Comparison of ENCODE assay signal across 20 cellular contexts in the genomic region with DNA sequence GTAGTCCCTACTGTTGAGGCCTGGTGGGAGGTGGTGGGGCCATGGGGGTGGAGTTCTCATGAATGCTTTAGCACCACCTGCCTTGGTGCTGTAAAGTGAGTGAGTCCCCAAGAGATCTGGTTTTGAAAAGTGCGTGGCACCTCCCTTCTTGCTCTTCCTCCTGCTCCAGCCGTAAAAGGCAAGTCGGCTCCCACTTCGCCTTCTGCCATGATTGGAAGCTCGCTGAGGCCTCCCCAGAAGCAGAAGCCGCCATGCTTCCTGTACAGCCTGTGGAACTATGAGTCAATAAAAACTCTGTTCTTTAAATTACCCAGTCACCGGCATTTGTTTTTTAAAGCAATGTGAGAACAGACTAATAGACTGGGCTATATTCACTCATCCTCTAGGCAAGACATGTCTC.
DNase-seq lines count a peak whose midpoint lies in the region; ATAC-seq and TF ChIP-seq lines count a peak whose summit lies in the region.
"Had no signal": no experiment of that assay in that cellular context is flagged by ENCODE, and none has a peak within 500 bp of the region (broad histone marks: within the 10 kb centered on the region; RNA-seq: fewer than 3 reads in every experiment).

No MANE protein-coding gene starts in this region.

- no peak overlapping the region for H3K4me2 ChIP-seq in MM.1S (ENCODE audit: low read depth, low read length)

- H3K9me3 ChIP-seq in CD8-positive, alpha-beta T cell (ENCODE audit: low read length): no peaks in the 10 kb centered on the region
- H3K9me3 ChIP-seq in MM.1S (replicated peaks; ENCODE audit: insufficient read depth, low read length): no peaks in the 10 kb centered on the region
- H3K9me3 ChIP-seq: gastrocnemius medialis, stomach had no signal

- CTCF ChIA-PET in activated CD4-positive, alpha-beta T cell treated with anti-CD3 and anti-CD28 coated beads, Interleukin-2, amount 10 ng/mL, durations not matched to agents 7 days and 5 days (lab: Charles Lee): no interaction called here
- CTCF ChIA-PET in CD8-positive, alpha-beta T cell (lab: Charles Lee): interaction anchor here (2.1 kb wide), 1 partner anchor 207 kb away, joined by 6 read pairs; no protein-coding TSS in a partner anchor

- H3K4me1 Mint-ChIP-seq in activated CD4-positive, alpha-beta T cell treated with anti-CD3 and anti-CD28 coated beads, Interleukin-2, amount 10 ng/mL, durations not matched to agents 7 days and 5 days: peaks cover 25% of the 10 kb centered on the region
- H3K4me1 Mint-ChIP-seq in CD8-positive, alpha-beta T cell (ENCODE audit: low read depth): peaks cover 46% of the 10 kb centered on the region

- H3K27ac ChIP-seq in CD8-positive, alpha-beta T cell (ENCODE audit: low read depth, low read length): peak overlapping the region; percentile 39
- H3K27ac ChIP-seq in MM.1S (ENCODE audit: low read length): no peak overlapping the region
- H3K27ac ChIP-seq: dorsolateral prefrontal cortex, gastrocnemius medialis, stomach had no signal

- no peaks in the 10 kb centered on the region for H3F3A ChIP-seq in MM.1S (ENCODE audit: insufficient read depth, low read length)

- no peaks in the 10 kb centered on the region for H3K9me3 Mint-ChIP-seq in activated CD4-positive, alpha-beta T cell treated with anti-CD3 and anti-CD28 coated beads, Interleukin-2, amount 10 ng/mL, durations not matched to agents 7 days and 5 days
- H3K9me3 Mint-ChIP-seq in CD8-positive, alpha-beta T cell: no peaks in the 10 kb centered on the region
- H3K9me3 Mint-ChIP-seq in activated naive CD4-positive, alpha-beta T cell treated with anti-CD3 and anti-CD28 coated beads, Interleukin-2, amount 50 U/mL, for 72 hours: no peaks in the 10 kb centered on the region
- H3K9me3 Mint-ChIP-seq: WTC11 had no signal

- H3K4me3 Mint-ChIP-seq in activated CD4-positive, alpha-beta T cell treated with anti-CD3 and anti-CD28 coated beads, Interleukin-2, amount 10 ng/mL, durations not matched to agents 7 days and 5 days: no peak overlapping the region
- H3K4me3 Mint-ChIP-seq in CD8-positive, alpha-beta T cell: peak overlapping the region; percentile 79
- H3K4me3 Mint-ChIP-seq: WTC11 had no signal

- intact Hi-C loops in CD8-positive, alpha-beta T cell (cut with DNase I, micrococcal nuclease): no loop called here
- intact Hi-C loops in posterior vena cava (cut with DNase I): no loop called here

- H3K4me1 ChIP-seq in CD8-positive, alpha-beta T cell (ENCODE audit: insufficient read depth, low read length): peaks cover 26% of the 10 kb centered on the region
- no peaks in the 10 kb centered on the region for H3K4me1 ChIP-seq in MM.1S (ENCODE audit: low read length)
- H3K4me1 ChIP-seq: gastrocnemius medialis, stomach had no signal

- TF ChIP-seq CTCF in CD8-positive, alpha-beta T cell (IDR thresholded peaks at IDR 0.05): no peak
- TF ChIP-seq CTCF in MM.1S (IDR thresholded peaks at IDR 0.05; ENCODE audit: low read length): no peak

- peak overlapping the region; percentile 40 for H3K4me3 ChIP-seq in CD8-positive, alpha-beta T cell (ENCODE audit: low read depth, low read length)
- no peak overlapping the region for H3K4me3 ChIP-seq in MM.1S (ENCODE audit: low read length)
- H3K4me3 ChIP-seq: dorsolateral prefrontal cortex, gastrocnemius medialis, GM12878, stomach had no signal

- peak overlapping the region; percentile 93 for H3K27ac Mint-ChIP-seq in activated CD4-positive, alpha-beta T cell treated with anti-CD3 and anti-CD28 coated beads, Interleukin-2, amount 10 ng/mL, durations not matched to agents 7 days and 5 days
- H3K27ac Mint-ChIP-seq in CD8-positive, alpha-beta T cell: peak overlapping the region; percentile 97
- peak overlapping the region; percentile 5 to 82 for H3K27ac Mint-ChIP-seq in activated naive CD4-positive, alpha-beta T cell treated with anti-CD3 and anti-CD28 coated beads, Interleukin-2, amount 50 U/mL, for 72 hours
- H3K27ac Mint-ChIP-seq: WTC11 had no signal

- H2AFZ ChIP-seq in MM.1S (ENCODE audit: low read length): no peak overlapping the region

- no peak for DNase-seq in activated CD4-positive, alpha-beta T cell treated with anti-CD3 and anti-CD28 coated beads, Interleukin-2, amount 10 ng/mL, durations not matched to agents 7 days and 5 days
- no peak for DNase-seq in activated CD4-positive, alpha-beta T cell treated with anti-CD3 and anti-CD28 coated beads for 4 hours
- DNase-seq in CD8-positive, alpha-beta T cell: peak in 1 of 7 experiments; percentile 46
- no peak for DNase-seq in activated naive CD4-positive, alpha-beta T cell treated with anti-CD3 and anti-CD28 coated beads, Interleukin-2, amount 50 U/mL, for 72 hours (ENCODE audit: low spot score in 2 of 2)
- DNase-seq in posterior vena cava (ENCODE audit: low spot score) (peak; percentile 7), MM.1S (no peak), SK-N-DZ (ENCODE audit: low spot score) (no peak), A172 (ENCODE audit: low spot score) (no peak)
- DNase-seq: amniotic stem cell, caudate nucleus, DMS53, dorsolateral prefrontal cortex, gastrocnemius medialis, kidney, mammary epithelial cell, NCI-H524 treated with DMSO at 0.1 percent for 48 hours, Right ventricle myocardium superior, stomach had no signal

- H3K79me2 ChIP-seq in MM.1S (ENCODE audit: low read length): no peaks in the 10 kb centered on the region

- no peaks in the 10 kb centered on the region for H3K36me3 ChIP-seq in CD8-positive, alpha-beta T cell (ENCODE audit: insufficient read depth, low read length)
- no peaks in the 10 kb centered on the region for H3K36me3 ChIP-seq in MM.1S (replicated peaks; ENCODE audit: insufficient read depth, low read length)
- H3K36me3 ChIP-seq: gastrocnemius medialis, stomach had no signal

- peaks cover 2% of the 10 kb centered on the region for H3K36me3 Mint-ChIP-seq in activated CD4-positive, alpha-beta T cell treated with anti-CD3 and anti-CD28 coated beads, Interleukin-2, amount 10 ng/mL, durations not matched to agents 7 days and 5 days (ENCODE audit: low read depth)
- H3K36me3 Mint-ChIP-seq in CD8-positive, alpha-beta T cell: no peaks in the 10 kb centered on the region
- H3K36me3 Mint-ChIP-seq in activated naive CD4-positive, alpha-beta T cell treated with anti-CD3 and anti-CD28 coated beads, Interleukin-2, amount 50 U/mL, for 72 hours: peaks cover 0 to 16% of the 10 kb centered on the region in 2 donors
- H3K36me3 Mint-ChIP-seq: WTC11 had no signal

- H3K9ac ChIP-seq in MM.1S (ENCODE audit: low read length): no peak overlapping the region

- POLR2A ChIA-PET in activated CD4-positive, alpha-beta T cell treated with anti-CD3 and anti-CD28 coated beads, Interleukin-2, amount 10 ng/mL, durations not matched to agents 7 days and 5 days (lab: Charles Lee): no interaction called here
- POLR2A ChIA-PET in CD8-positive, alpha-beta T cell (lab: Charles Lee): interaction anchor here (1.2 to 1.9 kb wide), 4 partner anchors 9 to 40 kb away, joined by 3 to 10 read pairs (median 8); no protein-coding TSS in a partner anchor

- H3K27me3 ChIP-seq in CD8-positive, alpha-beta T cell (ENCODE audit: insufficient read depth, low read length): no peaks in the 10 kb centered on the region
- no peaks in the 10 kb centered on the region for H3K27me3 ChIP-seq in MM.1S (replicated peaks; ENCODE audit: insufficient read depth, low read length)
- H3K27me3 ChIP-seq: dorsolateral prefrontal cortex, gastrocnemius medialis, stomach had no signal

- H3K27me3 Mint-ChIP-seq in activated CD4-positive, alpha-beta T cell treated with anti-CD3 and anti-CD28 coated beads, Interleukin-2, amount 10 ng/mL, durations not matched to agents 7 days and 5 days: peaks cover 2% of the 10 kb centered on the region
- no peaks in the 10 kb centered on the region for H3K27me3 Mint-ChIP-seq in CD8-positive, alpha-beta T cell (ENCODE audit: low read depth)

- no peaks in the 10 kb centered on the region for H3K9me2 ChIP-seq in MM.1S (replicated peaks; ENCODE audit: insufficient read depth, low read length)

- ATAC-seq in CD8-positive, alpha-beta T cell: peak; percentile 25
- no peak for ATAC-seq in activated naive CD4-positive, alpha-beta T cell treated with anti-CD3 and anti-CD28 coated beads, Interleukin-2, amount 50 U/mL, for 72 hours
- ATAC-seq: gastrocnemius medialis, GM12878, WTC11 had no signal

- H4K20me1 ChIP-seq in MM.1S (ENCODE audit: insufficient read depth, low read length): no peaks in the 10 kb centered on the region

Comparison
In these comparisons a context has a peak if more than half of its experiments do, and no peak if none do; other contexts are left out.
1. H3K27ac Mint-ChIP-seq: peak in every context shown above with its lines; median percentile 97 in CD8-positive, alpha-beta T cell; 93 in activated CD4-positive, alpha-beta T cell treated with anti-CD3 and anti-CD28 coated beads, Interleukin-2, amount 10 ng/mL, durations not matched to agents 7 days and 5 days; 44 in activated naive CD4-positive, alpha-beta T cell treated with anti-CD3 and anti-CD28 coated beads, Interleukin-2, amount 50 U/mL, for 72 hours.